In the genomic region with DNA sequence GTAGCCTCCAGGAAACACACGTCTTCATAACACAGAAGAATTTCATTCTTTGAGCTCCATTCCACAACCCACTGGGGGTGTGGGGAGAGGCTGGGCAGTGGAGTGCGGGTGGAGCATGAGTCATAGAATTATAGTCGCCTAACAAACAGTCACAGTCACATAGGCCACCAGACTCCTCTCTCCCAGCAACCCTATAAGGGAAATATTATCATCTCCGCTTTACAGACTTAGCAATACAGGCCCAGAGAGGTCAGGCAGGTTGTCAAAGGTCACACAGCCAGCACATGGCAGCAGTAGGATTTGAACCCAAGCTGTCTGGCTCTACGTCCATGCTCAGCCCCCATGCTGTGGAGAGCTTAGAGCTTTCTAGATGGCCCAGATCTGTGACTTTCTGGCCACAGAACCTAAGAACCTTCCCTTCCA, we compare ENCODE assay signal across 8 cellular contexts. TPM values are rescaled to one million over a fixed set of nuclear protein-coding genes. Genes with fewer than 3 reads are reported as not detected.
DNase-seq lines count a peak whose midpoint lies in the region; ATAC-seq and TF ChIP-seq lines count a peak whose summit lies in the region.

No MANE protein-coding gene starts in this region.

- peaks cover 3% of the 10 kb centered on the region for H3K27me3 Mint-ChIP-seq in progenitor cell of endocrine pancreas

- H3K4me3 Mint-ChIP-seq in progenitor cell of endocrine pancreas (ENCODE audit: low read depth): no peak overlapping the region

- no peaks in the 10 kb centered on the region for H3K9me3 Mint-ChIP-seq in progenitor cell of endocrine pancreas (ENCODE audit: low read depth)

- peak; percentile 24 for DNase-seq in COLO668 (lab: John Stamatoyannopoulos, UW; ENCODE audit: unreplicated experiment)
- DNase-seq in NOMO-1 (lab: John Stamatoyannopoulos, UW; ENCODE audit: unreplicated experiment in 2 of 2): peak; percentile 64 to 75
- no peak for DNase-seq in epithelial cell of prostate (ENCODE audit: low read depth, low spot score)
- DNase-seq in progenitor cell of endocrine pancreas (ENCODE audit: low spot score, unreplicated experiment): no peak

- H3K36me3 Mint-ChIP-seq in progenitor cell of endocrine pancreas (ENCODE audit: insufficient read depth): no peaks in the 10 kb centered on the region

- no peaks in the 10 kb centered on the region for H3K4me1 Mint-ChIP-seq in progenitor cell of endocrine pancreas (ENCODE audit: low read depth)

- no peak for ATAC-seq in GM21528 (IDR thresholded peaks at IDR 0.05; ENCODE audit: low FRiP score, unreplicated experiment)
- ATAC-seq in HG03159 (IDR thresholded peaks at IDR 0.05; ENCODE audit: unreplicated experiment): no peak
- ATAC-seq in GM18873 (IDR thresholded peaks at IDR 0.05; ENCODE audit: low FRiP score, unreplicated experiment): no peak
- no peak for ATAC-seq in HG02938 (IDR thresholded peaks at IDR 0.05; ENCODE audit: unreplicated experiment)

- peak overlapping the region; percentile 14 for H3K27ac ChIP-seq in epithelial cell of prostate

- peak overlapping the region; percentile 81 for H3K27ac Mint-ChIP-seq in progenitor cell of endocrine pancreas

- TF ChIP-seq CTCF in progenitor cell of endocrine pancreas (IDR thresholded peaks at IDR 0.05; ENCODE audit: unreplicated experiment): no peak

RNA-seq across cellular contexts. Expression of gene LITAF, which starts 10.6 kb away (rescaled TPM):
- total RNA-seq in progenitor cell of endocrine pancreas: 47.6 and 48.6 TPM in 2 replicates

Comparison
In these comparisons a context has a peak if more than half of its experiments do, and no peak if none do; other contexts are left out.
1. DNase-seq: peak in COLO668 (single experiment) and NOMO-1 (2 of 2); none in epithelial cell of prostate (single experiment) and progenitor cell of endocrine pancreas (single experiment).